Comparison of ENCODE assay signal across 8 cellular contexts in the genomic region with DNA sequence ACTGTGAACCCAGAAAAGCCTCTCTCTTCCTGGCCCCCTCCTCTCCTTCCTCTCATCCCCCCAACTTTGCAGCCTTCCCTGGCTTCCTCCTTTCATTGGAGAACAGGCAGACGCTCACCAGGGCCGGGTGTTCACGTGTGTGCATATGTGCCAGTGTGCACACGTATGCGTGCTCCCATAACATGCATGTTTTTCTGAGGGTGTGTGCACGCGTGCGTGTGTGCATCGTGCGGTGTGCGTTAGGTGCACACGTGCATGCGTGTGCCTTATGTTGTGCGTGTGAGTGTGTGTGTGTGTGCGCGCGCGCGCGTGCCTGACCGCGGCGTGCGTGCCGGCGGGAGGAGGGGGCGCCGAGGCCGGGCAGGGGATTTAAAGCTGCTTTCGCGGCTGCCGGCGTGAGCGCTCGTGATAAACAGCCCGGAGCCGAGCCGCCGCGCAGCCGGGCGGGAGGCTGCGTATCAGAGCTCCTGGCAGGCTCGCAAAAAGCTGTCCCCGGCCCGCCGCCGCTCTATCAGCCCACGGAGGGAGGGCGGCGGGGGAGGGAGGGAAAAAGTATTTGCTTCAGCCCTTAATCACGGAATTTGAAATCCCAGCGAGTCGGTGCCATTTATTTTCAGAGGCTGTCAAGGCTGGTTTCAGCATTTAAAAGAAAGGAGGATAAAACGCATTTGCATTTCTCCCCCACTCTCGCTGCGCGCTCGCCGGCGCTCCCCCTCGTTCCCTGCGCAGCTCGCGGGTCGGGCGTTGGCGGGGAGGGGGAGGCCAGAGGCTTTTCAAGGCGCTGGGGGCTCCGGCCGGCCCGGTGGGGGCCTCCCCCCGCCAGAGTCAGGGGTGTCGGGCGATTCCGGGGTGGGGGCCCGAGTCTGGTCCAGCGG.
DNase-seq lines count a peak whose midpoint lies in the region; TF ChIP-seq lines count a peak whose summit lies in the region.

No MANE protein-coding gene starts in this region.

- peak; percentile 43 for DNase-seq in NCI-H1694 (lab: John Stamatoyannopoulos, UW)
- DNase-seq in NCI-H1694 treated with DMSO at 0.1 percent for 48 hours (lab: John Stamatoyannopoulos, UW), result no peak
- DNase-seq in SK-N-DZ (ENCODE audit: low spot score), result peak; percentile 66
- DNase-seq in breast epithelium (ENCODE audit: low spot score in 2 of 2), result peak in 1 of 2 donors; percentile 36
- peak in 2 of 3 donors; percentile 30 to 37 for DNase-seq in immature natural killer cell
- no peak for DNase-seq in inferior parietal cortex (ENCODE audit: extremely low spot score)
- no peak for DNase-seq in NCI-H774 (lab: John Stamatoyannopoulos, UW)

- no peaks in the 10 kb centered on the region for H3K9me3 Mint-ChIP-seq in immature natural killer cell

- H3K4me1 ChIP-seq in breast epithelium (peaks cover 0 to 12% of the 10 kb centered on the region in 2 donors), skeletal muscle satellite cell (ENCODE audit: control insufficient read depth, insufficient read depth, low read length) (peaks cover 14% of the 10 kb centered on the region)

- no peak for TF ChIP-seq CTCF in breast epithelium (IDR thresholded peaks at IDR 0.05)

- H3K27me3 ChIP-seq in breast epithelium (no peaks in the 10 kb centered on the region), skeletal muscle satellite cell (ENCODE audit: control insufficient read depth, insufficient read depth, low read length) (peaks cover 35% of the 10 kb centered on the region)

- no peak for TF ChIP-seq POLR2A in breast epithelium (IDR thresholded peaks at IDR 0.05)

- peak overlapping the region; percentile 78 to 87 (median 81) for H3K4me3 Mint-ChIP-seq in immature natural killer cell

- H3K36me3 ChIP-seq in breast epithelium (no peaks in the 10 kb centered on the region), skeletal muscle satellite cell (ENCODE audit: insufficient read depth, low read length) (no peaks in the 10 kb centered on the region)

- H3K9ac ChIP-seq in skeletal muscle satellite cell (ENCODE audit: low read depth, low read length), result peak overlapping the region; percentile 63

- peak overlapping the region in 3 of 6 donors; percentile 34 to 84 (median 45) for H3K27ac Mint-ChIP-seq in immature natural killer cell

- H3K27me3 Mint-ChIP-seq in immature natural killer cell (ENCODE audit: low read depth in 3 of 3), result peaks cover 19 to 45% (median 34%) of the 10 kb centered on the region in 3 donors

- no peaks in the 10 kb centered on the region for H3K9me3 ChIP-seq in breast epithelium
- no peaks in the 10 kb centered on the region for H3K9me3 ChIP-seq in skeletal muscle satellite cell (replicated peaks; ENCODE audit: low read length)

- H3K27ac ChIP-seq in breast epithelium, result peak overlapping the region; percentile 42 to 76

- peak overlapping the region; percentile 89 for H3K4me2 ChIP-seq in skeletal muscle satellite cell (ENCODE audit: low read length)

- intact Hi-C loops in breast epithelium (cut with DNase I; ENCODE audit: low total_unique reads), result no loop called here

- H3K36me3 Mint-ChIP-seq in immature natural killer cell, result no peaks in the 10 kb centered on the region

- H3K4me1 Mint-ChIP-seq in immature natural killer cell, result peaks cover 28 to 47% of the 10 kb centered on the region in 2 donors

- H3K4me3 ChIP-seq in breast epithelium (peak overlapping the region; percentile 50 to 69 (median 57)), skeletal muscle satellite cell (ENCODE audit: low read length) (peak overlapping the region; percentile 66)

Comparison
In these comparisons a context has a peak if more than half of its experiments do, and no peak if none do; other contexts are left out.
1. DNase-seq: peak in NCI-H1694 (single experiment), SK-N-DZ (single experiment) and immature natural killer cell (2 of 3); none in NCI-H1694 treated with DMSO at 0.1 percent for 48 hours (single experiment), inferior parietal cortex (single experiment) and NCI-H774 (single experiment).